In genomic region chr1:70411360-70411844, GRCh38 we compare ENCODE assay signal across 8 cellular contexts. TPM values are rescaled to one million over a fixed set of nuclear protein-coding genes. Genes with fewer than 3 reads are reported as not detected.
DNase-seq lines count a peak whose midpoint lies in the region; ATAC-seq, FAIRE-seq and TF ChIP-seq lines count a peak whose summit lies in the region.

No MANE protein-coding gene starts in this region.

- H3K36me3 ChIP-seq in Panc1 (ENCODE audit: control insufficient read depth, insufficient read depth, low read length) (no peaks in the 10 kb centered on the region), endothelial cell of umbilical vein (ENCODE audit: control insufficient read depth in 2 of 2, extremely low read depth in 1 of 2, insufficient read depth in 2 of 2, low read length in 2 of 2) (no peaks in the 10 kb centered on the region)

- TF ChIP-seq CTCF in 22Rv1 (IDR thresholded peaks at IDR 0.05) (no peak), Panc1 (IDR thresholded peaks at IDR 0.05) (no peak), endothelial cell of umbilical vein (IDR thresholded peaks at IDR 0.05; ENCODE audit: extremely low read depth in 1 of 2, insufficient read depth in 1 of 2, low read depth in 1 of 2, low read length in 2 of 2) (no peak), natural killer cell (IDR thresholded peaks at IDR 0.05) (no peak), GM10248 (IDR thresholded peaks at IDR 0.05; ENCODE audit: control extremely low read depth, extremely low read depth, low read depth, missing control alignments) (no peak)

- no peaks in the 10 kb centered on the region for H3K9me3 Mint-ChIP-seq in natural killer cell

- H3K4me2 ChIP-seq in endothelial cell of umbilical vein (ENCODE audit: insufficient read depth, low read length) = peak overlapping the region; percentile 90

- H3K4me3 Mint-ChIP-seq in natural killer cell = peak overlapping the region; percentile 99

- CTCF ChIA-PET in Panc1 (lab: Charles Lee) = no interaction called here
- CTCF ChIA-PET in endothelial cell of umbilical vein (lab: Charles Lee) = interaction anchor here (1.2 to 2.6 kb wide), 4 partner anchors 14 to 57 kb away, joined by 3 to 11 read pairs (median 5); partner anchors contain the start of gene ANKRD13C
- CTCF ChIA-PET in GM10248 (lab: Yijun Ruan, JAX) = interaction anchor here (1.2 to 2.4 kb wide), 7 partner anchors 13 to 96 kb away, joined by 3 to 10 read pairs (median 3); partner anchors contain the start of gene ANKRD13C

- H3K9me1 ChIP-seq in endothelial cell of umbilical vein (replicated peaks; ENCODE audit: control insufficient read depth, extremely low read depth, insufficient read depth, low read length) = no peaks in the 10 kb centered on the region

- H3K27ac ChIP-seq in 22Rv1 = peak overlapping the region; percentile 84
- peak overlapping the region; percentile 51 for H3K27ac ChIP-seq in Panc1 (ENCODE audit: low read length)
- H3K27ac ChIP-seq in endothelial cell of umbilical vein (ENCODE audit: insufficient read depth, low read depth, low read length) = peak overlapping the region; percentile 91

- no peaks in the 10 kb centered on the region for H4K20me1 ChIP-seq in endothelial cell of umbilical vein (replicated peaks; ENCODE audit: control insufficient read depth, extremely low read depth, insufficient read depth, low read length)

- intact Hi-C loops in Panc1 (cut with micrococcal nuclease; ENCODE audit: unreplicated experiment) = no loop called here
- intact Hi-C loops in endothelial cell of umbilical vein (cut with micrococcal nuclease) = loop anchor here (1.0 to 5.0 kb wide), 7 partner anchors 49 to 670 kb away; partner anchors contain the start of genes ANKRD13C, LRRC40, SRSF11 and ZRANB2
- intact Hi-C loops in natural killer cell (cut with micrococcal nuclease) = loop anchor here (1.0 kb wide), 3 partner anchors 57 to 206 kb away; partner anchors contain the start of genes ANKRD13C, LRRC40 and SRSF11

- in situ Hi-C loops in Panc1 (cut with HindIII; ENCODE audit: low pct_unique_long_range_greater_than_20kb, low sequenced_read_pairs) = no loop called here

- TSS peak; percentile 94 for BruUV-seq in Panc1 (replicated peaks; lab: Mats Ljungman, UMichigan)
- BruUV-seq in endothelial cell of umbilical vein (replicated peaks; lab: Mats Ljungman, UMichigan) = TSS peak; percentile 81

- DNase-seq in Panc1 (ENCODE audit: low read depth, low spot score) (no peak), endothelial cell of umbilical vein (ENCODE audit: low read depth, low spot score) (no peak), natural killer cell (no peak), GM10248 (ENCODE audit: extremely low spot score) (no peak), NCI-H1436 treated with DMSO at 0.1 percent for 48 hours (lab: John Stamatoyannopoulos, UW) (no peak)

- POLR2A ChIA-PET in Panc1 (lab: Charles Lee) (interaction anchor here (0.6 kb wide), 1 partner anchor 66 kb away, joined by 4 read pairs; no protein-coding TSS in a partner anchor), endothelial cell of umbilical vein (lab: Charles Lee) (interaction anchor here (1.0 to 1.4 kb wide), 8 partner anchors 9 to 206 kb away, joined by 3 to 13 read pairs (median 3); partner anchors contain the start of genes ANKRD13C and LRRC40), GM10248 (lab: Yijun Ruan, JAX) (interaction anchor here (0.5 to 1.6 kb wide), 8 partner anchors 9 to 216 kb away, joined by 3 to 9 read pairs (median 4); partner anchors contain the start of genes ANKRD13C and SRSF11)

- peaks cover 15 to 18% of the 10 kb centered on the region in 2 donors for H3K4me1 Mint-ChIP-seq in natural killer cell

- peak overlapping the region; percentile 90 for H3K9ac ChIP-seq in endothelial cell of umbilical vein (replicated peaks; ENCODE audit: extremely low read depth, insufficient read depth, low read length)

- H3K4me1 ChIP-seq in Panc1 (ENCODE audit: control insufficient read depth, insufficient read depth, low read length) = peaks cover 4% of the 10 kb centered on the region; the same call in 1 of the 2 replicates
- peaks cover 4% of the 10 kb centered on the region for H3K4me1 ChIP-seq in endothelial cell of umbilical vein (ENCODE audit: control insufficient read depth, extremely low read depth, insufficient read depth, low read length)

- no peaks in the 10 kb centered on the region for H3K36me3 Mint-ChIP-seq in natural killer cell

- no peaks in the 10 kb centered on the region for H3K27me3 ChIP-seq in Panc1 (ENCODE audit: control insufficient read depth, insufficient read depth, low read length)
- H3K27me3 ChIP-seq in endothelial cell of umbilical vein (ENCODE audit: control insufficient read depth in 2 of 2, insufficient read depth in 2 of 2, low read length in 2 of 2) = no peaks in the 10 kb centered on the region

- no peaks in the 10 kb centered on the region for H3K79me2 ChIP-seq in endothelial cell of umbilical vein (ENCODE audit: control insufficient read depth, insufficient read depth, low read length)

- peak; percentile 3 for ATAC-seq in GM19438 (IDR thresholded peaks at IDR 0.05; ENCODE audit: low read depth, unreplicated experiment)
- peak; percentile 50 for ATAC-seq in Panc1
- ATAC-seq in natural killer cell = no peak
- no peak for ATAC-seq in GM21737 (IDR thresholded peaks at IDR 0.05; ENCODE audit: unreplicated experiment)

- H3K4me3 ChIP-seq in Panc1 (ENCODE audit: low read depth in 2 of 2, low read length in 2 of 2) (peak overlapping the region; percentile 81 to 97), endothelial cell of umbilical vein (replicated peaks in 1 of 3; ENCODE audit: insufficient read depth in 1 of 3, low read depth in 1 of 3, low read length in 3 of 3) (peak overlapping the region; percentile 59 to 92 (median 70))

- dilution Hi-C loops in endothelial cell of umbilical vein (cut with MboI; ENCODE audit: extremely low pct_ligation_motif_present, low sequenced_read_pairs) = no loop called here

- FAIRE-seq in endothelial cell of umbilical vein (lab: Jason Lieb, UNC) = no peak

- H3K9me3 ChIP-seq in Panc1 (ENCODE audit: control insufficient read depth, insufficient read depth, low read depth, low read length) (no peaks in the 10 kb centered on the region), endothelial cell of umbilical vein (replicated peaks; ENCODE audit: control insufficient read depth, insufficient read depth, low read length) (no peaks in the 10 kb centered on the region)

- peak overlapping the region; percentile 90 to 93 for H3K27ac Mint-ChIP-seq in natural killer cell

- peak overlapping the region; percentile 96 for H2AFZ ChIP-seq in endothelial cell of umbilical vein (ENCODE audit: low read depth, low read length)

- TF ChIP-seq POLR2A in endothelial cell of umbilical vein (IDR thresholded peaks at IDR 0.05; ENCODE audit: low read depth, low read length) = no peak

- peaks cover 12 to 13% of the 10 kb centered on the region in 2 donors for H3K27me3 Mint-ChIP-seq in natural killer cell (ENCODE audit: low read depth in 2 of 2)

TF ChIP-seq in endothelial cell of umbilical vein, 7 proteins besides CTCF, POLR2A, EP300 and RAD21:
- TF ChIP-seq MYC (IDR thresholded peaks at IDR 0.05; ENCODE audit: low read depth, low read length) (no peak), POLR2AphosphoS5 (IDR thresholded peaks at IDR 0.05; ENCODE audit: insufficient read depth, low read depth, low read length) (no peak), JUN (IDR thresholded peaks at IDR 0.05; ENCODE audit: borderline replicate concordance, insufficient read depth, insufficient read length, low read depth) (no peak), GATA2 (IDR thresholded peaks at IDR 0.05; ENCODE audit: insufficient read depth, insufficient read length, low read depth, low read length) (no peak), EZH2 (IDR thresholded peaks at IDR 0.05; ENCODE audit: borderline replicate concordance, low read depth, low read length, severe bottlenecking) (no peak), FOS (IDR thresholded peaks at IDR 0.05; ENCODE audit: borderline replicate concordance, insufficient read depth, low read length) (no peak)
- TF ChIP-seq, protein P1, sequence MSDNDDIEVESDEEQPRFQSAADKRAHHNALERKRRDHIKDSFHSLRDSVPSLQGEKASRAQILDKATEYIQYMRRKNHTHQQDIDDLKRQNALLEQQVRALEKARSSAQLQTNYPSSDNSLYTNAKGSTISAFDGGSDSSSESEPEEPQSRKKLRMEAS (IDR thresholded peaks at IDR 0.05; ENCODE audit: insufficient read depth, insufficient read length) = no peak

RNA-seq across cellular contexts. Expression of gene CTH, which starts 0.3 kb away (rescaled TPM):
- total RNA-seq in Panc1 (2021; ENCODE audit: unreplicated experiment) = 4.7 TPM
- 5.3 TPM for polyA plus RNA-seq in Panc1 (2012; ENCODE audit: insufficient read length)
- total RNA-seq in endothelial cell of umbilical vein = 2.6 and 3.2 TPM in 2 replicates
- 1.7 and 2.0 TPM in 2 replicates for polyA plus RNA-seq in endothelial cell of umbilical vein
- polyA plus RNA-seq in endothelial cell of umbilical vein (2011; cell fraction: cytosol; rRNA removed) = 1.4 and 1.6 TPM in 2 replicates
- polyA plus RNA-seq in endothelial cell of umbilical vein (2011; cell fraction: nucleus; rRNA removed) = 1.9 and 2.2 TPM in 2 replicates
- polyA plus RNA-seq in endothelial cell of umbilical vein (2012) = 1.2 and 1.3 TPM in 2 replicates
- polyA minus RNA-seq in endothelial cell of umbilical vein = 2.5 and 3.7 TPM in 2 replicates
- polyA minus RNA-seq in endothelial cell of umbilical vein (2011; cell fraction: cytosol; rRNA and poly(A)+ RNA removed) = 23.0 TPM
- polyA minus RNA-seq in endothelial cell of umbilical vein (2011; cell fraction: nucleus; rRNA and poly(A)+ RNA removed) = 2.8 and 3.5 TPM in 2 replicates
- 1 to 10 TPM; 3.0 to 7.6 (median 3.6) TPM for total RNA-seq in natural killer cell

RNA-seq across cellular contexts. Expression of gene ANKRD13C, which starts 56.9 kb away (rescaled TPM):
- total RNA-seq in Panc1 (2021; ENCODE audit: unreplicated experiment) = 20.7 TPM
- polyA plus RNA-seq in Panc1 (2012; ENCODE audit: insufficient read length) = 9.6 TPM
- total RNA-seq in endothelial cell of umbilical vein = 17.3 and 17.6 TPM in 2 replicates
- polyA plus RNA-seq in endothelial cell of umbilical vein = 4.6 and 4.9 TPM in 2 replicates
- polyA plus RNA-seq in endothelial cell of umbilical vein (2011; cell fraction: cytosol; rRNA removed) = 5.2 and 7.1 TPM in 2 replicates
- polyA plus RNA-seq in endothelial cell of umbilical vein (2011; cell fraction: nucleus; rRNA removed) = 9.4 and 9.7 TPM in 2 replicates
- polyA plus RNA-seq in endothelial cell of umbilical vein (2012) = 8.9 and 11.5 TPM in 2 replicates
- polyA minus RNA-seq in endothelial cell of umbilical vein = 9.7 and 10.5 TPM in 2 replicates
- 19.6 TPM for polyA minus RNA-seq in endothelial cell of umbilical vein (2011; cell fraction: cytosol; rRNA and poly(A)+ RNA removed)
- polyA minus RNA-seq in endothelial cell of umbilical vein (2011; cell fraction: nucleus; rRNA and poly(A)+ RNA removed) = 24.7 and 29.6 TPM in 2 replicates
- 10 to 100 TPM; 32.2 to 33.7 (median 32.8) TPM for total RNA-seq in natural killer cell

Comparison
In these comparisons a context has a peak if more than half of its experiments do, and no peak if none do; other contexts are left out.
1. ATAC-seq: peak in GM19438 (single experiment) and Panc1 (single experiment); none in natural killer cell (0 of 3) and GM21737 (single experiment).
2. Peak in every context shown above with its lines, with median percentiles within 50 percentile points of each other: H3K27ac ChIP-seq.